ENCODE assay signal across 8 cellular contexts in the genomic region with DNA sequence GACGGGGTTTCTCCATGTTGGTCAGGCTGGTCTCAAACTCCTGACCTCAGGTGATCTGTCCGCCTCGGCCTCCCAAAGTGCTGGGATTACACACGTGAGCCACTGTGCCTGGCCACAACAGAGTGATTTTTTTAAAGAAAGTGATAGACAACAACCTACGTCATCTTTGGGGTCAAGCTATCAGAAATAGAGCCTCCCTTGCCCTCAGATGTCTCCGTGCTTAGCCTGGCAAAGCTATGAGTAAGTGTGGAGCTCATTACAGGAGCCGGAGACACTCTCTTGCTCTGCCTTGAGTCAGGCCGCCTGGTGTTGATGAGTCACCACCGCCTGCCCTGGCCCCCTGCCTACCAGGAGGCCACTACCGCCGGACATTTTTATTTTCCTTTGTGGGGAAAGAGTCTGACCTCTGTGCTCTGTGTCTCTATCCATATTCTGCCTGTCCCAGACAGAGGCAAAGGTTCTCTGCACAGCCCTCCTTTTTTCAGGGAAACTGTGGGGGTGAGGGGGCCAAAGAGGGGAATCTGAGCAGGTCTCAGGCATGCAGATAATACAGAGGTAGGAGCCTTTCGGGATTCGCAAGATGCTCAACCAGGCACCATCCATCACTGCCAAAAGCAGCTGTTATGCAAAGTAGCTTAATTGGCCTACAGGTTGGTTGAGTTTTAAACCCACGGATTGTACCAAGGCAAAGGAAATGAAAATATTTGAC.
DNase-seq lines count a peak whose midpoint lies in the region; ATAC-seq and TF ChIP-seq lines count a peak whose summit lies in the region.

No MANE protein-coding gene starts in this region.

- H3K27me3 ChIP-seq in HUES48 (ENCODE audit: control insufficient read depth, insufficient read depth, low read length) (no peaks in the 10 kb centered on the region), smooth muscle cell (ENCODE audit: low read depth) (no peaks in the 10 kb centered on the region)

- no peaks in the 10 kb centered on the region for H3K9me3 ChIP-seq in HUES48 (ENCODE audit: control insufficient read depth, insufficient read depth, low read length)
- no peaks in the 10 kb centered on the region for H3K9me3 ChIP-seq in smooth muscle cell (replicated peaks; ENCODE audit: low read depth)

- H3K27ac ChIP-seq in HUES48 (ENCODE audit: low read depth, low read length) (peak overlapping the region; percentile 75), smooth muscle cell (ENCODE audit: low read depth) (peak overlapping the region; percentile 93)

- in situ Hi-C loops in GM13977 (cut with MboI; ENCODE audit: low pct_unique_long_range_greater_than_20kb, low sequenced_read_pairs, unreplicated experiment): no loop called here

- H3K9ac ChIP-seq in HUES48 (ENCODE audit: low read depth, low read length) (no peak overlapping the region), smooth muscle cell (ENCODE audit: low read depth) (peak overlapping the region; percentile 78)

- H3K4me1 ChIP-seq in HUES48 (ENCODE audit: control insufficient read depth, insufficient read depth, low read length): peaks cover 4% of the 10 kb centered on the region; the same call in 1 of the 2 replicates
- H3K4me1 ChIP-seq in smooth muscle cell (ENCODE audit: low read depth): peaks cover 11% of the 10 kb centered on the region

- H3F3A ChIP-seq in smooth muscle cell (ENCODE audit: low read depth): no peaks in the 10 kb centered on the region

- no peak overlapping the region for H3K4me3 ChIP-seq in HUES48 (ENCODE audit: low read depth, low read length)
- H3K4me3 ChIP-seq in smooth muscle cell: no peak overlapping the region

- no peaks in the 10 kb centered on the region for H3K79me2 ChIP-seq in smooth muscle cell (ENCODE audit: low read depth)

- DNase-seq in 8988T: peak; percentile 77
- peak; percentile 76 for DNase-seq in amniotic stem cell (lab: John Stamatoyannopoulos, UW)
- peak; percentile 89 for DNase-seq in hepatic stellate cell (ENCODE audit: low spot score)
- DNase-seq in smooth muscle cell (lab: John Stamatoyannopoulos, UW; ENCODE audit: unreplicated experiment): peak; percentile 29
- no peak for DNase-seq in putamen (ENCODE audit: low spot score)
- DNase-seq in GM13977 (ENCODE audit: low spot score): no peak

- no peak for ATAC-seq in HG03135 (IDR thresholded peaks at IDR 0.05; ENCODE audit: unreplicated experiment)

- no peaks in the 10 kb centered on the region for H3K36me3 ChIP-seq in HUES48 (ENCODE audit: control insufficient read depth, insufficient read depth, low read length)
- H3K36me3 ChIP-seq in smooth muscle cell (ENCODE audit: low read depth): no peaks in the 10 kb centered on the region

- no peak for TF ChIP-seq CTCF in smooth muscle cell (IDR thresholded peaks at IDR 0.05; ENCODE audit: borderline replicate concordance, insufficient read depth, poor library complexity, severe bottlenecking)
- no peak for TF ChIP-seq CTCF in GM13977 (IDR thresholded peaks at IDR 0.05; ENCODE audit: extremely low read depth, insufficient read depth, missing control alignments)

- no peaks in the 10 kb centered on the region for H4K20me1 ChIP-seq in smooth muscle cell (ENCODE audit: low read depth)

- peak overlapping the region; percentile 43 for H2AFZ ChIP-seq in smooth muscle cell (ENCODE audit: low read depth)

- H3K4me2 ChIP-seq in smooth muscle cell: peak overlapping the region; percentile 56

- WGBS in smooth muscle cell (ENCODE audit: low lambda C conversion rate): 17% methylated on average over 14 of the region's 14 CpGs

Comparison
In these comparisons a context has a peak if more than half of its experiments do, and no peak if none do; other contexts are left out.
1. DNase-seq: peak in 8988T (single experiment), amniotic stem cell (single experiment), hepatic stellate cell (single experiment) and smooth muscle cell (single experiment); none in putamen (single experiment) and GM13977 (single experiment).